Comparison of ENCODE assay signal across 19 cellular contexts in the genomic region with DNA sequence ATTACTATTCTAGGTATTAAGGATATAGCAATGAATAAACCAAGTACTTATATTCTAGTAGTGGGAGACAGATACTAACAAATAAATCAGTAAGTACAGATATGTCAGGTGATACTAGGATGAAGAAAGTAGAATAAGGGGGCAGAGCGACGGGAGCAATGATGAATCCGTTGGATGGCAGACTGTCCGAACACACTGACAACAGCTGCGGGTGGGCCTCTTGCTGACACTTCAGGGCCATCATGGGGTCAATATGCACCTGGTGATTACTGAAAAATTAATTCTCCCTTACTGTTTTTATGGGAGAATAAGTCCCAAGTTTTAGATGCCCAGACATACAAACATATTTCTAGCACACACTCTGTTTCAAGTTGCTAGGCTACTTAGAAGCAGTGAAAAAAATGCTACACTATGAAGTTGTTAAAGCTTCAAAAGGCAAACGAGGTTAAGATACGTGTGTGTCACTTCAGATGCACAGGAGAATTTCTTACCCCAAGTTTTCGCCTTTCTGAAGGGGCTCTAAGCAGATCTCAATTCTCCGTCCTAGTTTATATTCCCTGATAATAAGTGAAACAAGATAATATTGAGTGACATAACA.
A peak's percentile ranks its signal among the peaks of the same experiment; 100 is the strongest.
DNase-seq lines count a peak whose midpoint lies in the region; FAIRE-seq and TF ChIP-seq lines count a peak whose summit lies in the region.
"Had no signal": no experiment of that assay in that cellular context is flagged by ENCODE, and none has a peak within 500 bp of the region (broad histone marks: within the 10 kb centered on the region; RNA-seq: fewer than 3 reads in every experiment).

No MANE protein-coding gene starts in this region.

- DNase-seq in PC-9 = no peak
- peak; percentile 23 for DNase-seq in bronchial epithelial cell (ENCODE audit: low read depth)
- DNase-seq in mesothelial cell of epicardium (ENCODE audit: low spot score in 2 of 2, unreplicated experiment in 2 of 2) = no peak
- no peak for DNase-seq in NCI-H2107 (lab: John Stamatoyannopoulos, UW)
- no peak for DNase-seq in AML-193 (lab: John Stamatoyannopoulos, UW)
- no peak for DNase-seq in activated T-cell treated with anti-CD3 and anti-CD28 coated beads for 4 hours
- DNase-seq in stimulated activated CD4-positive, alpha-beta T cell treated with anti-CD3 and anti-CD28 coated beads, Interleukin-12 subunit alpha, Interleukin-12 subunit beta, amount 100 ng/mL, for 4 hours = no peak
- DNase-seq: activated CD4-positive, alpha-beta T cell treated with anti-CD3 and anti-CD28 coated beads, Interleukin-2, amount 50 U/mL, for 1 hour; activated naive CD8-positive, alpha-beta T cell treated with anti-CD3 and anti-CD28 coated beads for 36 hours; activated T-cell treated with anti-CD3 and anti-CD28 coated beads, Interleukin-2, amount 50 U/mL, for 1 hour; left ventricle myocardium superior; naive thymus-derived CD8-positive, alpha-beta T cell; NCI-H345; stimulated activated naive CD4-positive, alpha-beta T cell treated with Interleukin-2 at 50 U/mL for 16 hours had no signal

- POLR2A ChIA-PET in PC-9 (lab: Charles Lee; ENCODE audit: unreplicated experiment) = interaction anchor here (0.6 to 0.7 kb wide), 2 partner anchors 202 to 208 kb away, joined by 3 to 6 read pairs; no protein-coding TSS in a partner anchor

- H4K20me1 ChIP-seq in PC-9 (ENCODE audit: insufficient read depth) = no peaks in the 10 kb centered on the region

- peak overlapping the region; percentile 87 for H3K27ac Mint-ChIP-seq in mesothelial cell of epicardium
- H3K27ac Mint-ChIP-seq: activated naive CD8-positive, alpha-beta T cell treated with anti-CD3 and anti-CD28 coated beads for 36 hours; progenitor cell of endocrine pancreas had no signal

- H3K9me3 ChIP-seq in PC-9 (ENCODE audit: insufficient read depth, low read depth) = no peaks in the 10 kb centered on the region

- no peaks in the 10 kb centered on the region for H3K9me2 ChIP-seq in PC-9 (ENCODE audit: insufficient read depth)

- H3K4me1 ChIP-seq in ACC112 (ENCODE audit: control insufficient read depth, insufficient read depth, low read length, unreplicated experiment) = peaks cover 46% of the 10 kb centered on the region
- peaks cover 61% of the 10 kb centered on the region for H3K4me1 ChIP-seq in PC-9 (replicated peaks; ENCODE audit: insufficient read depth)

- H3K4me3 ChIP-seq in ACC112 (ENCODE audit: low read depth, low read length) = peak overlapping the region; percentile 28
- 0 out of 2 replicates have a peak overlapping the region, but pooled peaks have one; percentile 1 for H3K4me3 ChIP-seq in PC-9
- H3K4me3 ChIP-seq in bronchial epithelial cell (ENCODE audit: low read depth, low read length) = no peak overlapping the region

- peaks cover 62% of the 10 kb centered on the region for H3K4me1 Mint-ChIP-seq in mesothelial cell of epicardium
- H3K4me1 Mint-ChIP-seq: central memory CD8-positive, alpha-beta T cell had no signal

- H3K9me3 Mint-ChIP-seq in mesothelial cell of epicardium = no peaks in the 10 kb centered on the region
- H3K9me3 Mint-ChIP-seq: activated naive CD8-positive, alpha-beta T cell treated with anti-CD3 and anti-CD28 coated beads for 36 hours; central memory CD8-positive, alpha-beta T cell; naive thymus-derived CD8-positive, alpha-beta T cell had no signal

- H3F3A ChIP-seq in PC-9 (ENCODE audit: insufficient read depth, low read depth) = peaks cover 67% of the 10 kb centered on the region

- H3K4me3 Mint-ChIP-seq in mesothelial cell of epicardium = no peak overlapping the region
- H3K4me3 Mint-ChIP-seq: activated naive CD8-positive, alpha-beta T cell treated with anti-CD3 and anti-CD28 coated beads for 36 hours; central memory CD8-positive, alpha-beta T cell; naive thymus-derived CD8-positive, alpha-beta T cell had no signal

- CTCF ChIA-PET in PC-9 (lab: Charles Lee) = interaction anchor here (0.6 kb wide), 1 partner anchor 211 kb away, joined by 4 read pairs; no protein-coding TSS in a partner anchor

- peak overlapping the region; percentile 95 for H3K27ac ChIP-seq in ACC112 (ENCODE audit: low read depth, low read length)
- peak overlapping the region; percentile 93 for H3K27ac ChIP-seq in PC-9
- H3K27ac ChIP-seq: KMS-11 had no signal

- H3K36me3 ChIP-seq in ACC112 (ENCODE audit: insufficient read depth, low read length) (peaks cover 37% of the 10 kb centered on the region), PC-9 (ENCODE audit: low read depth) (peaks cover 55% of the 10 kb centered on the region), bronchial epithelial cell (ENCODE audit: control insufficient read depth, insufficient read depth, low read length) (no peaks in the 10 kb centered on the region)

- peaks cover 37% of the 10 kb centered on the region for H3K36me3 Mint-ChIP-seq in mesothelial cell of epicardium

- H3K27me3 ChIP-seq in ACC112 (ENCODE audit: insufficient read depth, low read length) = no peaks in the 10 kb centered on the region
- H3K27me3 ChIP-seq in PC-9 (ENCODE audit: insufficient read depth, low read depth) = no peaks in the 10 kb centered on the region
- H3K27me3 ChIP-seq in bronchial epithelial cell (ENCODE audit: control insufficient read depth, insufficient read depth, low read length) = no peaks in the 10 kb centered on the region

- no peak for TF ChIP-seq CTCF in PC-9 (conservative IDR thresholded peaks at IDR 0.05)
- TF ChIP-seq CTCF in bronchial epithelial cell (IDR thresholded peaks at IDR 0.05; ENCODE audit: insufficient read depth, low read length, severe bottlenecking) = no peak
- TF ChIP-seq CTCF in mesothelial cell of epicardium (IDR thresholded peaks at IDR 0.05; ENCODE audit: unreplicated experiment) = no peak

- peak overlapping the region; percentile 64 for H3K4me2 ChIP-seq in PC-9
- H3K4me2 ChIP-seq: KMS-11 had no signal

- intact Hi-C loops in PC-9 (cut with micrococcal nuclease; ENCODE audit: unreplicated experiment) = loop anchor here (1.0 to 2.0 kb wide), 6 partner anchors 65 to 218 kb away; a partner anchor contains a TSS

- no peaks in the 10 kb centered on the region for H3K79me2 ChIP-seq in ACC112 (ENCODE audit: control insufficient read depth, insufficient read depth, low read length, unreplicated experiment)
- H3K79me2 ChIP-seq in PC-9 (ENCODE audit: low read depth) = peaks cover 9% of the 10 kb centered on the region; the same call in 1 of the 2 replicates

- BruUV-seq in PC-9 (replicated peaks; lab: Mats Ljungman, UMichigan) = TSS peak; percentile 77

- no peaks in the 10 kb centered on the region for H3K27me3 Mint-ChIP-seq in mesothelial cell of epicardium (ENCODE audit: low read depth)
- H3K27me3 Mint-ChIP-seq: activated naive CD8-positive, alpha-beta T cell treated with anti-CD3 and anti-CD28 coated beads for 36 hours; central memory CD8-positive, alpha-beta T cell; naive thymus-derived CD8-positive, alpha-beta T cell; progenitor cell of endocrine pancreas had no signal

- FAIRE-seq in bronchial epithelial cell (lab: Jason Lieb, UNC) = no peak
- FAIRE-seq: urothelium cell line had no signal

- H2AFZ ChIP-seq in ACC112 (ENCODE audit: low read length, unreplicated experiment) = no peak overlapping the region
- H2AFZ ChIP-seq in PC-9 = no peak overlapping the region
